In genomic region chr7:32248505-32248904, GRCh38 we compare ENCODE assay signal across 26 cellular contexts.
"Had no signal": no experiment of that assay in that cellular context is flagged by ENCODE, and none has a peak within 500 bp of the region (broad histone marks: within the 10 kb centered on the region; RNA-seq: fewer than 3 reads in every experiment).

No MANE protein-coding gene starts in this region.

- DNase-seq: hypothalamus; immature natural killer cell; kidney; mesendoderm; naive B cell; natural killer cell; nephron progenitor cell; occipital lobe; psoas muscle; spleen; stimulated activated CD4-positive, alpha-beta T cell treated with anti-CD3 and anti-CD28 coated beads, Interleukin-4, amount 100 ng/mL, for 24 hours; stimulated activated naive CD4-positive, alpha-beta T cell; tibial artery; trophoblast cell; upper lobe of right lung had no signal

- H3K36me3 ChIP-seq: neural progenitor cell, neutrophil, spleen, suprapubic skin, thoracic aorta, tibial artery, upper lobe of right lung, vagina had no signal

- H3K27ac ChIP-seq: neural progenitor cell, neutrophil, parathyroid adenoma, psoas muscle, skin epidermis, spleen, suprapubic skin, thoracic aorta, tibial artery, upper lobe of right lung, vagina had no signal

- H3K4me1 ChIP-seq: parathyroid adenoma, psoas muscle, spleen, suprapubic skin, tibial artery, upper lobe of right lung, vagina had no signal

- H3K9me3 ChIP-seq: neutrophil, psoas muscle, spleen, suprapubic skin, thoracic aorta, tibial artery, upper lobe of right lung, vagina had no signal

- ATAC-seq: natural killer cell; psoas muscle; sciatic nerve; stimulated activated effector memory CD8-positive, alpha-beta T cell treated with anti-CD3 and anti-CD28 coated beads, Interleukin-12 subunit alpha, Interleukin-12 subunit beta, amount 100 ng/mL, for 72 hours; upper lobe of right lung had no signal

- H3K27me3 ChIP-seq: tibial artery, upper lobe of right lung, vagina had no signal

- FAIRE-seq: islet of Langerhans, kidney had no signal

- H3K4me3 ChIP-seq: lung, neural progenitor cell, psoas muscle, skin epidermis, spleen, suprapubic skin, thoracic aorta, tibial artery, upper lobe of right lung, vagina had no signal
